In the genomic region with DNA sequence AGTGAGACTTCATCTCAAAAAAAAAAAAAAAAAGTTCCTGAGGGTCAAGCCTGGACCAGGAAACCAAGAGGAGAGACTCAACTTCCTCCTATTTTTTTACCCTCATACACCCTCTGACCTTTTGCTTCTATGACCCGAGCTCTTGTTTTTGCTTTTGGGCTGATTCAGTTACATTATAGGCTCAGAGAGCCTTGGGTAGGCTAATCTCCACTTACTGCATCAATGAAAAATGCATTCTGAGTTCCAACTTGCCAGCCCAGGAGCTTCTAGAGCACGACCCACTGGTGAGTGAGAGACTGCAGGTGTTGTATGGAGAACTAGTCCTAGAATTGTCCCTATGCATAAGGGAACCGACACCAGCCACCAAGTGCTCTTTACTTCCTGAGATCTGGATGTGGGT, we compare ENCODE assay signal across 13 cellular contexts.
DNase-seq lines count a peak whose midpoint lies in the region; ATAC-seq and TF ChIP-seq lines count a peak whose summit lies in the region.
"Had no signal": no experiment of that assay in that cellular context is flagged by ENCODE, and none has a peak within 500 bp of the region (broad histone marks: within the 10 kb centered on the region; RNA-seq: fewer than 3 reads in every experiment).

No MANE protein-coding gene starts in this region.

- ATAC-seq in GM18519 (IDR thresholded peaks at IDR 0.05; ENCODE audit: low FRiP score, unreplicated experiment) (no peak), GM18873 (IDR thresholded peaks at IDR 0.05; ENCODE audit: low FRiP score, unreplicated experiment) (no peak), HG03442 (IDR thresholded peaks at IDR 0.05; ENCODE audit: unreplicated experiment) (no peak)
- ATAC-seq: CD8-positive, alpha-beta T cell had no signal

- in situ Hi-C loops in Caki2 (cut with HindIII; ENCODE audit: low pct_unique_long_range_greater_than_20kb, low sequenced_read_pairs), result no loop called here

- DNase-seq in Caki2 (ENCODE audit: low read depth) (peak; percentile 7), SJCRH30 (no peak), fibroblast of pulmonary artery (ENCODE audit: low read depth) (peak; percentile 74), renal cortical epithelial cell (ENCODE audit: low read depth) (peak; percentile 41), mesenteric fat pad (ENCODE audit: low spot score) (no peak)
- DNase-seq: activated gamma-delta T cell; CD8-positive, alpha-beta T cell; NCI-H1930; WERI-Rb-1 had no signal

- no peak overlapping the region for H3K4me3 ChIP-seq in SJCRH30
- H3K4me3 ChIP-seq in fibroblast of pulmonary artery (replicated peaks; ENCODE audit: low read depth, low read length), result no peak overlapping the region
- H3K4me3 ChIP-seq: neural progenitor cell had no signal

- no peaks in the 10 kb centered on the region for H3K9me3 ChIP-seq in SJCRH30 (replicated peaks)

- H3K27me3 ChIP-seq in SJCRH30, result no peaks in the 10 kb centered on the region
- H3K27me3 ChIP-seq: neural progenitor cell had no signal

- no peak for TF ChIP-seq CTCF in fibroblast of pulmonary artery (IDR thresholded peaks at IDR 0.05; ENCODE audit: low read length, missing control alignments)

- H3K36me3 ChIP-seq in SJCRH30, result no peaks in the 10 kb centered on the region
- H3K36me3 ChIP-seq: neural progenitor cell, WERI-Rb-1 had no signal

- H3K4me1 ChIP-seq in SJCRH30, result peaks cover 37% of the 10 kb centered on the region

- H3K27ac ChIP-seq in SJCRH30, result peak overlapping the region; percentile 90
- H3K27ac ChIP-seq: neural progenitor cell, WERI-Rb-1 had no signal

Comparison
In these comparisons a context has a peak if more than half of its experiments do, and no peak if none do; other contexts are left out.
1. DNase-seq: peak in Caki2 (single experiment), fibroblast of pulmonary artery (single experiment) and renal cortical epithelial cell (single experiment); none in SJCRH30 (0 of 2) and mesenteric fat pad (single experiment).